1 cellular context compared by ENCODE assay signal in genomic region chr5:154818459-154819116, GRCh38.
TF ChIP-seq lines count a peak whose summit lies in the region.

No MANE protein-coding gene starts in this region.

TF ChIP-seq in HepG2, 621 proteins besides CTCF, POLR2A, EP300 and RAD21:
- TF ChIP-seq YEATS4 (CRISPR knock-in tag; IDR thresholded peaks at IDR 0.05; ENCODE audit: borderline replicate concordance) (no peak), RBM22 (optimal IDR thresholded peaks at IDR 0.05; ENCODE audit: low read length) (peak; percentile 12), ZC3H13 (CRISPR knock-in tag; IDR thresholded peaks at IDR 0.05) (0 out of 2 replicates have a peak, but pooled peaks have one; percentile 14), KDM1A (CRISPR knock-in tag; IDR thresholded peaks at IDR 0.05) (no peak), SNAPC2 (CRISPR knock-in tag; IDR thresholded peaks at IDR 0.05) (no peak), ZNF639 (CRISPR knock-in tag; conservative IDR thresholded peaks at IDR 0.05) (no peak), SP140L (CRISPR knock-in tag; IDR thresholded peaks at IDR 0.05; ENCODE audit: borderline replicate concordance) (no peak), ZNF709 (CRISPR knock-in tag; IDR thresholded peaks at IDR 0.05) (no peak), ZNF7 (CRISPR knock-in tag; IDR thresholded peaks at IDR 0.05) (no peak)
- TF ChIP-seq, protein P1, sequence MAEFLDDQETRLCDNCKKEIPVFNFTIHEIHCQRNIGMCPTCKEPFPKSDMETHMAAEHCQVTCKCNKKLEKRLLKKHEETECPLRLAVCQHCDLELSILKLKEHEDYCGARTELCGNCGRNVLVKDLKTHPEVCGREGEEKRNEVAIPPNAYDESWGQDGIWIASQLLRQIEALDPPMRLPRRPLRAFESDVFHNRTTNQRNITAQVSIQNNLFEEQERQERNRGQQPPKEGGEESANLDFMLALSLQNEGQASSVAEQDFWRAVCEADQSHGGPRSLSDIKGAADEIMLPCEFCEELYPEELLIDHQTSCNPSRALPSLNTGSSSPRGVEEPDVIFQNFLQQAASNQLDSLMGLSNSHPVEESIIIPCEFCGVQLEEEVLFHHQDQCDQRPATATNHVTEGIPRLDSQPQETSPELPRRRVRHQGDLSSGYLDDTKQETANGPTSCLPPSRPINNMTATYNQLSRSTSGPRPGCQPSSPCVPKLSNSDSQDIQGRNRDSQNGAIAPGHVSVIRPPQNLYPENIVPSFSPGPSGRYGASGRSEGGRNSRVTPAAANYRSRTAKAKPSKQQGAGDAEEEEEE (CRISPR knock-in tag; IDR thresholded peaks at IDR 0.05; ENCODE audit: borderline replicate concordance), result no peak
- TF ChIP-seq, protein P2, sequence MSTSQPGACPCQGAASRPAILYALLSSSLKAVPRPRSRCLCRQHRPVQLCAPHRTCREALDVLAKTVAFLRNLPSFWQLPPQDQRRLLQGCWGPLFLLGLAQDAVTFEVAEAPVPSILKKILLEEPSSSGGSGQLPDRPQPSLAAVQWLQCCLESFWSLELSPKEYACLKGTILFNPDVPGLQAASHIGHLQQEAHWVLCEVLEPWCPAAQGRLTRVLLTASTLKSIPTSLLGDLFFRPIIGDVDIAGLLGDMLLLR (CRISPR knock-in tag; IDR thresholded peaks at IDR 0.05), result no peak
